Comparison of ENCODE assay signal across 16 cellular contexts in genomic region chr1:231124746-231125145, GRCh38. TPM values are rescaled to one million over a fixed set of nuclear protein-coding genes. Genes with fewer than 3 reads are reported as not detected.
DNase-seq lines count a peak whose midpoint lies in the region; ATAC-seq and TF ChIP-seq lines count a peak whose summit lies in the region.
"Had no signal": no experiment of that assay in that cellular context is flagged by ENCODE, and none has a peak within 500 bp of the region (broad histone marks: within the 10 kb centered on the region; RNA-seq: fewer than 3 reads in every experiment).

No MANE protein-coding gene starts in this region.

- no peak overlapping the region for H3K23ac ChIP-seq in mesenchymal stem cell (ENCODE audit: low read length in 2 of 2)

- no peak overlapping the region for H2BK15ac ChIP-seq in mesenchymal stem cell (ENCODE audit: low read depth, poor library complexity, severe bottlenecking)

- no peaks in the 10 kb centered on the region for H3K79me1 ChIP-seq in mesenchymal stem cell (replicated peaks; ENCODE audit: low read length, poor library complexity, severe bottlenecking)

- no peak overlapping the region for H3K4ac ChIP-seq in mesenchymal stem cell (ENCODE audit: low read depth in 1 of 2, low read length in 2 of 2)

- no peak overlapping the region for H2BK5ac ChIP-seq in mesenchymal stem cell (ENCODE audit: low read depth, low read length, poor library complexity, severe bottlenecking)

- H4K91ac ChIP-seq in mesenchymal stem cell (ENCODE audit: low read length): no peak overlapping the region

- H3K18ac ChIP-seq in mesenchymal stem cell (ENCODE audit: low read depth in 1 of 2, low read length in 2 of 2): no peak overlapping the region

- no peak overlapping the region for H2AFZ ChIP-seq in mesenchymal stem cell (ENCODE audit: low read depth, low read length)

- TF ChIP-seq CTCF in dorsolateral prefrontal cortex (IDR thresholded peaks at IDR 0.05 in 54 of 56, conservative IDR thresholded peaks at IDR 0.05 in 2 of 56; ENCODE audit: low read depth in 1 of 56, partially characterized antibody in 56 of 56): no peak

- H3K27ac ChIP-seq in dorsolateral prefrontal cortex: peak overlapping the region in 27 of 59 donors; percentile 4 to 77 (median 47)
- no peak overlapping the region for H3K27ac ChIP-seq in mesenchymal stem cell (ENCODE audit: low read length, poor library complexity, severe bottlenecking)

- H2BK120ac ChIP-seq in mesenchymal stem cell (ENCODE audit: low read depth, low read length): no peak overlapping the region

- no peak overlapping the region for H3K4me2 ChIP-seq in mesenchymal stem cell (ENCODE audit: low read length, poor library complexity, severe bottlenecking)
- H3K4me2 ChIP-seq: SK-N-SH had no signal

- peaks cover 0 to 7% (median 0%) of the 10 kb centered on the region in 45 donors for H3K27me3 ChIP-seq in dorsolateral prefrontal cortex
- no peaks in the 10 kb centered on the region for H3K27me3 ChIP-seq in mesenchymal stem cell (ENCODE audit: control insufficient read depth in 1 of 2, insufficient read depth in 1 of 2, low read length in 2 of 2)

- intact Hi-C loops in dorsolateral prefrontal cortex (cut with DNase I): loop anchor here in 1 of 2 donors (5.0 kb wide), 1 partner anchor 38 kb away; the partner anchor contains the start of gene TRIM67

- ATAC-seq in HG02884 (IDR thresholded peaks at IDR 0.05; ENCODE audit: unreplicated experiment) (no peak), HG03432 (IDR thresholded peaks at IDR 0.05; ENCODE audit: unreplicated experiment) (no peak)
- ATAC-seq: CD8-positive, alpha-beta T cell had no signal

- 88% methylated on average over 14 of the region's 14 CpGs for WGBS in mesenchymal stem cell

- H3K4me3 ChIP-seq in dorsolateral prefrontal cortex (peak overlapping the region in 1 of 59 donors; percentile 3), mesenchymal stem cell (ENCODE audit: insufficient read depth in 1 of 2, low read depth in 1 of 2, low read length in 2 of 2) (no peak overlapping the region)

- H2BK12ac ChIP-seq in mesenchymal stem cell (ENCODE audit: low read length in 2 of 2): no peak overlapping the region

- H3K9me3 ChIP-seq in mesenchymal stem cell (ENCODE audit: control insufficient read depth, low read length): no peaks in the 10 kb centered on the region
- H3K9me3 ChIP-seq: SK-N-SH had no signal

- peaks cover 7% of the 10 kb centered on the region for H3K4me1 ChIP-seq in mesenchymal stem cell (ENCODE audit: control insufficient read depth, insufficient read depth, low read depth, low read length)

- peak; percentile 28 for DNase-seq in Ammon's horn (ENCODE audit: low spot score)
- peak in 7 of 10 donors; percentile 15 to 58 (median 54) for DNase-seq in dorsolateral prefrontal cortex
- DNase-seq in mesenchymal stem cell: no peak
- DNase-seq in putamen (ENCODE audit: low spot score): peak; percentile 49
- DNase-seq in NCI-H1048 (lab: John Stamatoyannopoulos, UW): no peak
- no peak for DNase-seq in CD1c-positive myeloid dendritic cell (ENCODE audit: extremely low spot score)
- DNase-seq: 8988T; CD8-positive, alpha-beta T cell; H9; KG1; NCI-H146; NCI-H510A treated with DMSO at 0.1 percent for 48 hours; Right ventricle myocardium superior; SK-N-SH had no signal

- peak overlapping the region; percentile 22 for H2AK5ac ChIP-seq in mesenchymal stem cell (ENCODE audit: low read length, severe bottlenecking)

- H3K9ac ChIP-seq in mesenchymal stem cell (ENCODE audit: low read length): no peak overlapping the region
- H3K9ac ChIP-seq: SK-N-SH had no signal

- no peak overlapping the region for H3K14ac ChIP-seq in mesenchymal stem cell (ENCODE audit: low read length in 2 of 2)

- no peak overlapping the region for H4K8ac ChIP-seq in mesenchymal stem cell (ENCODE audit: low read length)

- no peaks in the 10 kb centered on the region for H3K36me3 ChIP-seq in mesenchymal stem cell (ENCODE audit: control insufficient read depth in 1 of 2, insufficient read depth in 2 of 2, low read depth in 1 of 2, low read length in 2 of 2)

RNA-seq across cellular contexts. Expression of gene TRIM67, which starts 37.1 kb away (rescaled TPM):
- total RNA-seq in dorsolateral prefrontal cortex: 1 to 10 TPM in 115 of 120 experiments, under 1 TPM in 5; 0.78 to 3.4 (median 1.8) TPM
- 0.01 TPM for polyA plus RNA-seq in mesenchymal stem cell (2013, experiment 1 of 2)
- 0.03 TPM for polyA plus RNA-seq in mesenchymal stem cell (2013, experiment 2 of 2)
- total RNA-seq: CD8-positive, alpha-beta T cell; H9 had no signal
- polyA plus RNA-seq: SK-N-SH had no signal

Comparison
In these comparisons a context has a peak if more than half of its experiments do, and no peak if none do; other contexts are left out.
1. DNase-seq: peak in Ammon's horn (single experiment), dorsolateral prefrontal cortex (7 of 10) and putamen (single experiment); none in mesenchymal stem cell (single experiment), NCI-H1048 (single experiment) and CD1c-positive myeloid dendritic cell (single experiment).